12 cellular contexts compared by ENCODE assay signal in the genomic region with DNA sequence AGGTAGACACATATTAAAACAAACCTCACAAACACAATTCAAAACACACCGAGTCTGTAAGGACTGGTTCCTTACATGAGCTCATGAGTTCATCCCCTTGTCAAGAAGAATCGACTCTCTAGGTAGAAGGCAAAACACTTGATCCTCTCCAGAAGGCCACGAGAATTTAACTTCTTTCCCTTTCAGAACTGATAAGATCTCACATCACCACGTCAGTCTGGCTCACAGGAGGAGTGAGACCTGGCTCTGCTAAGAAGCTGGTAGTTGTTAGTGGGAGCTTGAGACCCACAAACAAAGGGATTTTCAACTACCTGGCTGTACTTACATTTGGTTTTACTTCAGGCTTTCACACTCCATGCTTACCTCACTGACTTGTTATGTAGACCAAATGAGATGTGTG.
"Had no signal": no experiment of that assay in that cellular context is flagged by ENCODE, and none has a peak within 500 bp of the region (broad histone marks: within the 10 kb centered on the region; RNA-seq: fewer than 3 reads in every experiment).

No MANE protein-coding gene starts in this region.

- ATAC-seq: activated CD4-positive, alpha-beta T cell treated with anti-CD3 and anti-CD28 coated beads for 36 hours; activated CD8-positive, alpha-beta T cell treated with anti-CD3 and anti-CD28 coated beads for 36 hours; gastroesophageal sphincter; mucosa of descending colon; natural killer cell had no signal

- H3K4me1 Mint-ChIP-seq: activated CD4-positive, alpha-beta T cell treated with anti-CD3 and anti-CD28 coated beads for 36 hours; activated naive CD8-positive, alpha-beta T cell treated with anti-CD3 and anti-CD28 coated beads, Interleukin-2, amount 10 ng/mL, durations not matched to agents 7 days and 5 days; natural killer cell had no signal

- FAIRE-seq: colon, urothelium cell line had no signal

- H3K9me3 Mint-ChIP-seq: activated CD8-positive, alpha-beta T cell treated with anti-CD3 and anti-CD28 coated beads for 36 hours; activated naive CD8-positive, alpha-beta T cell treated with anti-CD3 and anti-CD28 coated beads, Interleukin-2, amount 10 ng/mL, durations not matched to agents 7 days and 5 days; natural killer cell had no signal

- H3K27ac Mint-ChIP-seq: activated CD4-positive, alpha-beta T cell treated with anti-CD3 and anti-CD28 coated beads for 36 hours; activated CD8-positive, alpha-beta T cell treated with anti-CD3 and anti-CD28 coated beads for 36 hours; activated naive CD8-positive, alpha-beta T cell treated with anti-CD3 and anti-CD28 coated beads, Interleukin-2, amount 10 ng/mL, durations not matched to agents 7 days and 5 days; natural killer cell had no signal

- H3K27me3 Mint-ChIP-seq: activated CD8-positive, alpha-beta T cell treated with anti-CD3 and anti-CD28 coated beads for 36 hours had no signal

- H3K36me3 Mint-ChIP-seq: activated naive CD8-positive, alpha-beta T cell treated with anti-CD3 and anti-CD28 coated beads, Interleukin-2, amount 10 ng/mL, durations not matched to agents 7 days and 5 days; natural killer cell had no signal

- DNase-seq: activated CD4-positive, alpha-beta T cell treated with anti-CD3 and anti-CD28 coated beads for 36 hours; activated CD8-positive, alpha-beta memory T cell treated with anti-CD3 and anti-CD28 coated beads, Interleukin-2, amount 50 U/mL, for 48 hours; activated CD8-positive, alpha-beta T cell treated with anti-CD3 and anti-CD28 coated beads for 36 hours; activated naive CD8-positive, alpha-beta T cell treated with anti-CD3 and anti-CD28 coated beads, Interleukin-2, amount 10 ng/mL, durations not matched to agents 7 days and 5 days; mucosa of descending colon; natural killer cell; stimulated activated CD4-positive, alpha-beta T cell treated with anti-CD3 and anti-CD28 coated beads, Interleukin-4, amount 100 ng/mL, for 1 hour; stimulated activated CD8-positive, alpha-beta memory T cell treated with anti-CD3 and anti-CD28 coated beads, Interleukin-4, amount 100 ng/mL, for 48 hours; stimulated activated naive CD8-positive, alpha-beta T cell treated with anti-CD3 and anti-CD28 coated beads, Interleukin-15, Interleukin-2, amounts not matched to agents 100 U/mL and 50 U/mL, for 24 hours had no signal

- H3K4me3 Mint-ChIP-seq: activated CD4-positive, alpha-beta T cell treated with anti-CD3 and anti-CD28 coated beads for 36 hours; activated CD8-positive, alpha-beta T cell treated with anti-CD3 and anti-CD28 coated beads for 36 hours; activated naive CD8-positive, alpha-beta T cell treated with anti-CD3 and anti-CD28 coated beads, Interleukin-2, amount 10 ng/mL, durations not matched to agents 7 days and 5 days; natural killer cell had no signal
